In the genomic region with DNA sequence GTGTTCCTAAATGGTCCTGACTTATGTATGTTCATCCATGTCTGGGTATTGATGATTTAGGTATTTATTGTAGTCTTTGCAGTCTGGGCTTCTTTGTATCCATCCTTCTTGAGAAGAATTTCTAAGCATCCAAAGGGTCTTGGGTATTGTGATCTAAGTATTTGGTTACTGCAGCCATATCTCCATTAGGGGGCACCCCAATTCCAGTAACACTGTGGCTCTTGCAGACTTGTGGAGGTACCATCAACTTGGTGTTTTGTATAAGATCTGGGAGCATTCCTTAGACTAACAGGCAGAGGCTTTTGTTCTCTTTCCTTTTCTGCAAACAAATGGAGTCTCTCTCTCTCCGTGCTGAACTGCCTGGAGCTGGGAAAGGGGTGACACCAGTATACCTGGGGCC, we compare ENCODE assay signal across 10 cellular contexts.
DNase-seq lines count a peak whose midpoint lies in the region; ATAC-seq and TF ChIP-seq lines count a peak whose summit lies in the region.
"Had no signal": no experiment of that assay in that cellular context is flagged by ENCODE, and none has a peak within 500 bp of the region (broad histone marks: within the 10 kb centered on the region; RNA-seq: fewer than 3 reads in every experiment).

No MANE protein-coding gene starts in this region.

- no peaks in the 10 kb centered on the region for H3K4me1 ChIP-seq in IMR-90 (ENCODE audit: control insufficient read depth, insufficient read depth, low read length)
- no peaks in the 10 kb centered on the region for H3K4me1 ChIP-seq in mesendoderm (ENCODE audit: control insufficient read depth, low read depth, low read length)
- H3K4me1 ChIP-seq in aorta (ENCODE audit: control insufficient read depth in 1 of 2, insufficient read depth in 2 of 2, low read length in 2 of 2): no peaks in the 10 kb centered on the region

- no peaks in the 10 kb centered on the region for H3K27me3 ChIP-seq in IMR-90 (ENCODE audit: control insufficient read depth, insufficient read depth, low read length)
- H3K27me3 ChIP-seq in mesendoderm (ENCODE audit: insufficient read depth, low read length, poor library complexity): no peaks in the 10 kb centered on the region
- H3K27me3 ChIP-seq in aorta (ENCODE audit: control insufficient read depth in 1 of 2, insufficient read depth in 2 of 2, low read length in 1 of 2): no peaks in the 10 kb centered on the region

- no peaks in the 10 kb centered on the region for H3K27me3 Mint-ChIP-seq in activated naive CD8-positive, alpha-beta T cell treated with anti-CD3 and anti-CD28 coated beads, Interleukin-2, amount 50 U/mL, for 24 hours
- no peaks in the 10 kb centered on the region for H3K27me3 Mint-ChIP-seq in natural killer cell (ENCODE audit: low read depth in 2 of 2)

- POLR2A ChIA-PET in IMR-90 (lab: Charles Lee; ENCODE audit: unreplicated experiment): no interaction called here

- H2AK9ac ChIP-seq in IMR-90 (replicated peaks; ENCODE audit: low read depth, low read length, poor library complexity): no peak overlapping the region

- H3K9ac ChIP-seq in IMR-90 (ENCODE audit: low read depth, low read length) (no peak overlapping the region), mesendoderm (ENCODE audit: low read length) (no peak overlapping the region)

- no peak overlapping the region for H3K14ac ChIP-seq in IMR-90 (replicated peaks; ENCODE audit: low read depth, low read length)

- H3K4ac ChIP-seq in IMR-90 (ENCODE audit: low read depth, low read length): no peak overlapping the region
- H3K4ac ChIP-seq in mesendoderm (ENCODE audit: low read depth, low read length): no peak overlapping the region

- no peak overlapping the region for H2AFZ ChIP-seq in IMR-90 (replicated peaks; ENCODE audit: low read length, poor library complexity)

- no peaks in the 10 kb centered on the region for H3K4me1 Mint-ChIP-seq in activated naive CD8-positive, alpha-beta T cell treated with anti-CD3 and anti-CD28 coated beads, Interleukin-2, amount 50 U/mL, for 24 hours
- no peaks in the 10 kb centered on the region for H3K4me1 Mint-ChIP-seq in natural killer cell

- no peaks in the 10 kb centered on the region for H3K36me3 ChIP-seq in IMR-90 (ENCODE audit: control insufficient read depth, insufficient read depth, low read length)
- H3K36me3 ChIP-seq in mesendoderm (ENCODE audit: control insufficient read depth, insufficient read depth, low read length): no peaks in the 10 kb centered on the region
- no peaks in the 10 kb centered on the region for H3K36me3 ChIP-seq in aorta (ENCODE audit: control insufficient read depth in 1 of 2, insufficient read depth in 2 of 2, low read length in 1 of 2)

- H2BK120ac ChIP-seq in IMR-90 (ENCODE audit: low read depth, low read length): no peak overlapping the region
- no peak overlapping the region for H2BK120ac ChIP-seq in mesendoderm (ENCODE audit: low read depth, low read length)

- H2AK5ac ChIP-seq in IMR-90 (ENCODE audit: low read depth, low read length) (no peak overlapping the region), mesendoderm (ENCODE audit: low read length) (no peak overlapping the region)

- H2BK5ac ChIP-seq in IMR-90 (ENCODE audit: low read depth, low read length, poor library complexity, severe bottlenecking): no peak overlapping the region
- no peak overlapping the region for H2BK5ac ChIP-seq in mesendoderm (ENCODE audit: low read length)

- H3K56ac ChIP-seq in IMR-90 (ENCODE audit: extremely low read depth, insufficient read depth, low read length) (no peak overlapping the region), mesendoderm (ENCODE audit: low read length) (no peak overlapping the region)

- H3K18ac ChIP-seq in IMR-90 (ENCODE audit: low read depth, low read length) (no peak overlapping the region), mesendoderm (ENCODE audit: low read length) (no peak overlapping the region)

- H3K9me3 Mint-ChIP-seq in activated naive CD8-positive, alpha-beta T cell treated with anti-CD3 and anti-CD28 coated beads, Interleukin-2, amount 50 U/mL, for 24 hours: peaks cover 12% of the 10 kb centered on the region
- peaks cover 3 to 13% of the 10 kb centered on the region in 2 donors for H3K9me3 Mint-ChIP-seq in natural killer cell

- peak; percentile 18 for DNase-seq in activated CD4-positive, alpha-beta T cell treated with anti-CD3 and anti-CD28 coated beads for 48 hours
- no peak for DNase-seq in activated CD4-positive, alpha-beta T cell treated with anti-CD3 and anti-CD28 coated beads for 1 hour
- DNase-seq in IMR-90: peak; percentile 32
- peak; percentile 6 for DNase-seq in activated naive CD8-positive, alpha-beta T cell treated with anti-CD3 and anti-CD28 coated beads, Interleukin-2, amount 50 U/mL, for 24 hours
- DNase-seq in mesendoderm: peak; percentile 23
- no peak for DNase-seq in aorta
- no peak for DNase-seq in mucosa of gallbladder (ENCODE audit: low spot score)
- no peak for DNase-seq in natural killer cell
- DNase-seq: activated gamma-delta T cell treated with Interleukin-2 at 50 U/mL for 16 hours, NCI-H774 had no signal

- H3K36me3 Mint-ChIP-seq in activated naive CD8-positive, alpha-beta T cell treated with anti-CD3 and anti-CD28 coated beads, Interleukin-2, amount 50 U/mL, for 24 hours (ENCODE audit: low read depth): no peaks in the 10 kb centered on the region
- H3K36me3 Mint-ChIP-seq in natural killer cell: peaks cover 7% of the 10 kb centered on the region

- no peak overlapping the region for H3K4me3 Mint-ChIP-seq in activated naive CD8-positive, alpha-beta T cell treated with anti-CD3 and anti-CD28 coated beads, Interleukin-2, amount 50 U/mL, for 24 hours
- H3K4me3 Mint-ChIP-seq in natural killer cell: no peak overlapping the region

- no peaks in the 10 kb centered on the region for H3K9me1 ChIP-seq in IMR-90 (ENCODE audit: insufficient read depth, low read length)

- H3K4me2 ChIP-seq in IMR-90 (ENCODE audit: low read depth, low read length): no peak overlapping the region
- H3K4me2 ChIP-seq in mesendoderm (ENCODE audit: low read length): no peak overlapping the region

- no peak overlapping the region for H3K23ac ChIP-seq in IMR-90 (ENCODE audit: low read depth, low read length)
- H3K23ac ChIP-seq in mesendoderm (ENCODE audit: low read length): no peak overlapping the region

- WGBS in IMR-90 (ENCODE audit: extremely low coverage in 2 of 2, insufficient read length in 1 of 2), 2 experiments: 40% methylated on average over 1 of the region's 1 CpG; no CpG with 5 or more reads in 1 of the 2 experiments
- no CpG with 5 or more reads among the region's 1 CpG for WGBS in mesendoderm (ENCODE audit: extremely low coverage, insufficient coverage, low lambda C conversion rate)
- WGBS in aorta, 2 donors: 7 to 50% methylated on average over 1 of the region's 1 CpG

- dilution Hi-C loops in IMR-90 (cut with HindIII; ENCODE audit: low sequenced_read_pairs, unreplicated experiment): no loop called here

- H3K27ac ChIP-seq in IMR-90 (ENCODE audit: insufficient read depth, low read length) (no peak overlapping the region), mesendoderm (ENCODE audit: low read depth, low read length) (no peak overlapping the region), aorta (ENCODE audit: low read depth in 1 of 2, low read length in 2 of 2) (no peak overlapping the region)

- no TSS peak for BruUV-seq in IMR-90 (replicated peaks; lab: Mats Ljungman, UMichigan)

- in situ Hi-C loops in IMR-90 (cut with MboI; ENCODE audit: low sequenced_read_pairs): no loop called here

- no peak overlapping the region for H2BK20ac ChIP-seq in IMR-90 (ENCODE audit: low read depth, low read length)

- H4K20me1 ChIP-seq in IMR-90 (ENCODE audit: insufficient read depth, low read length): no peaks in the 10 kb centered on the region

- H3K79me2 ChIP-seq in mesendoderm (ENCODE audit: control insufficient read depth, insufficient read depth, low read length): no peaks in the 10 kb centered on the region

- no peak for TF ChIP-seq POLR2A in IMR-90 (IDR thresholded peaks at IDR 0.05; ENCODE audit: low read depth, low read length)

- H3K79me1 ChIP-seq in IMR-90 (ENCODE audit: low read depth in 1 of 2, low read length in 2 of 2): no peaks in the 10 kb centered on the region
- H3K79me1 ChIP-seq in mesendoderm (ENCODE audit: low read length): no peaks in the 10 kb centered on the region

- intact Hi-C loops in IMR-90 (cut with micrococcal nuclease): loop anchor here (5.0 kb wide), 1 partner anchor 563 kb away; no protein-coding TSS in a partner anchor
- intact Hi-C loops in aorta (cut with DNase I): no loop called here
- intact Hi-C loops in natural killer cell (cut with micrococcal nuclease): no loop called here

- TF ChIP-seq RAD21 in IMR-90 (IDR thresholded peaks at IDR 0.05; ENCODE audit: low read length): peak; percentile 45

- H4K5ac ChIP-seq in IMR-90 (ENCODE audit: low read depth, low read length) (no peak overlapping the region), mesendoderm (ENCODE audit: low read length) (no peak overlapping the region)

- H4K8ac ChIP-seq in IMR-90 (ENCODE audit: low read depth in 2 of 2, low read length in 2 of 2): no peak overlapping the region
- H4K8ac ChIP-seq in mesendoderm (ENCODE audit: low read depth, low read length): no peak overlapping the region

- CTCF ChIA-PET in IMR-90 (lab: Yijun Ruan, JAX): no interaction called here

- H2BK15ac ChIP-seq in IMR-90 (ENCODE audit: low read depth, low read length): no peak overlapping the region
- no peak overlapping the region for H2BK15ac ChIP-seq in mesendoderm (replicated peaks; ENCODE audit: low read depth)

- no peaks in the 10 kb centered on the region for H3K9me3 ChIP-seq in IMR-90 (ENCODE audit: control insufficient read depth, insufficient read depth, low read length)
- peaks cover 8% of the 10 kb centered on the region for H3K9me3 ChIP-seq in aorta (ENCODE audit: control insufficient read depth, low read length)

- no peak overlapping the region for H4K91ac ChIP-seq in IMR-90 (ENCODE audit: insufficient read depth, low read depth, low read length)

- H3K4me3 ChIP-seq in IMR-90 (ENCODE audit: insufficient read depth, low read depth, low read length) (no peak overlapping the region), mesendoderm (ENCODE audit: low read length) (no peak overlapping the region), aorta (ENCODE audit: low read length in 2 of 2) (no peak overlapping the region)

- ATAC-seq in IMR-90 (ENCODE audit: low read depth) (peak; percentile 56), aorta (ENCODE audit: low FRiP score) (no peak), natural killer cell (no peak)
- ATAC-seq in activated naive CD8-positive, alpha-beta T cell treated with anti-CD3 and anti-CD28 coated beads, Interleukin-2, amount 50 U/mL, for 24 hours: no peak

- TF ChIP-seq CTCF in IMR-90 (conservative IDR thresholded peaks at IDR 0.05; ENCODE audit: low read depth, low read length): peak; percentile 37
- TF ChIP-seq CTCF in natural killer cell (IDR thresholded peaks at IDR 0.05): no peak

- H3K27ac Mint-ChIP-seq in activated naive CD8-positive, alpha-beta T cell treated with anti-CD3 and anti-CD28 coated beads, Interleukin-2, amount 50 U/mL, for 24 hours: no peak overlapping the region
- no peak overlapping the region for H3K27ac Mint-ChIP-seq in natural killer cell

TF ChIP-seq in IMR-90, 13 proteins besides CTCF, POLR2A, EP300 and RAD21:
- TF ChIP-seq SMC3 (IDR thresholded peaks at IDR 0.05; ENCODE audit: low read depth, low read length): peak; percentile 34
- no peak for TF ChIP-seq RFX5 (IDR thresholded peaks at IDR 0.05; ENCODE audit: low read depth, low read length)

Comparison
In these comparisons a context has a peak if more than half of its experiments do, and no peak if none do; other contexts are left out.
1. DNase-seq: peak in activated CD4-positive, alpha-beta T cell treated with anti-CD3 and anti-CD28 coated beads for 48 hours (single experiment), IMR-90 (single experiment), activated naive CD8-positive, alpha-beta T cell treated with anti-CD3 and anti-CD28 coated beads, Interleukin-2, amount 50 U/mL, for 24 hours (single experiment) and mesendoderm (single experiment); none in activated CD4-positive, alpha-beta T cell treated with anti-CD3 and anti-CD28 coated beads for 1 hour (single experiment), aorta (0 of 2), mucosa of gallbladder (single experiment) and natural killer cell (single experiment).